16 cellular contexts compared by ENCODE assay signal in the genomic region with DNA sequence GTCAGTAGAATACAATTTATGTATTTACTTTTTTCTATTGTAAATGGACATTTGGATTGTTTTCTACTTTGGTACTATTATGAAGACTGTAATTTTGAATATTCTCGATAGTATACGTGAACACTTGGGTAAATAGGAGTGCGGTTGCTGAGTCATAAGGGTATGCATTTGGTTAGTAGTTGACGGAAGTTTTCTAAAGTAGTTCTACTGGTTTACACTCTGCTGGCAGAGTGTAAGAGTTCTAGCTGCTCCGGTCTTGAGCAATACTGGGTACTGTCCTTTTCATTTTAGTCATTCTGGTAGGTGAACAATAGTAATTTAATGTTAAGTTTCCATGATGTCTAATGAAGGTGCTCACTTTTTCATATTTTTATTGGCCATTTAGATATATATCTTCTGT.
DNase-seq lines count a peak whose midpoint lies in the region; ATAC-seq and TF ChIP-seq lines count a peak whose summit lies in the region.
"Had no signal": no experiment of that assay in that cellular context is flagged by ENCODE, and none has a peak within 500 bp of the region (broad histone marks: within the 10 kb centered on the region; RNA-seq: fewer than 3 reads in every experiment).

No MANE protein-coding gene starts in this region.

- no TSS peak for BruUV-seq in OCI-LY7 (replicated peaks; lab: Mats Ljungman, UMichigan)

- peaks cover under 1 to 10% of the 10 kb centered on the region in 2 experiments for H3K36me3 ChIP-seq in HEK293 (ENCODE audit: control insufficient read depth in 2 of 2, insufficient read depth in 1 of 2, low read length in 2 of 2)
- peaks cover 5% of the 10 kb centered on the region for H3K36me3 ChIP-seq in upper lobe of right lung
- peaks cover 35% of the 10 kb centered on the region for H3K36me3 ChIP-seq in OCI-LY7 (ENCODE audit: insufficient read depth, low read length)
- H3K36me3 ChIP-seq: breast epithelium, right lobe of liver had no signal

- no peaks in the 10 kb centered on the region for H4K20me1 ChIP-seq in OCI-LY7 (ENCODE audit: insufficient read depth, low read length)

- H3K4me3 ChIP-seq in HEK293 (ENCODE audit: low read depth, low read length) (no peak overlapping the region), upper lobe of right lung (no peak overlapping the region), OCI-LY7 (ENCODE audit: low read depth, low read length, poor library complexity, severe bottlenecking) (no peak overlapping the region)
- H3K4me3 ChIP-seq: breast epithelium, right lobe of liver, tibial nerve had no signal

- H3K9me3 ChIP-seq in HEK293 (ENCODE audit: control insufficient read depth, insufficient read depth, low read depth, low read length) (no peaks in the 10 kb centered on the region; the same call in 1 of the 2 replicates), upper lobe of right lung (no peaks in the 10 kb centered on the region), OCI-LY7 (ENCODE audit: low read length) (no peaks in the 10 kb centered on the region), T-helper 17 cell (ENCODE audit: control insufficient read depth, low read length, poor library complexity, severe bottlenecking) (no peaks in the 10 kb centered on the region)
- H3K9me3 ChIP-seq: breast epithelium, right lobe of liver, tibial nerve had no signal

- H3K27me3 Mint-ChIP-seq in stimulated activated naive CD8-positive, alpha-beta T cell treated with anti-CD3 and anti-CD28 coated beads, Interleukin-15, Interleukin-2, amounts not matched to agents 100 ng/mL and 50 ng/mL, for 24 hours = no peaks in the 10 kb centered on the region
- no peaks in the 10 kb centered on the region for H3K27me3 Mint-ChIP-seq in T-helper 17 cell

- ATAC-seq in stimulated activated naive CD8-positive, alpha-beta T cell treated with anti-CD3 and anti-CD28 coated beads, Interleukin-15, Interleukin-2, amounts not matched to agents 100 U/mL and 50 U/mL, for 24 hours = no peak
- ATAC-seq in HG03558 (IDR thresholded peaks at IDR 0.05; ENCODE audit: extremely low read depth, unreplicated experiment) = peak; percentile 62
- ATAC-seq in upper lobe of right lung = peak; percentile 63
- no peak for ATAC-seq in T-helper 17 cell
- ATAC-seq: right lobe of liver had no signal

- H3K79me2 ChIP-seq in OCI-LY7 (ENCODE audit: insufficient read depth, low read depth, low read length) = peaks cover 24% of the 10 kb centered on the region

- TF ChIP-seq CTCF in HEK293 (tag by site-specific recombination; IDR thresholded peaks at IDR 0.05) (no peak), upper lobe of right lung (IDR thresholded peaks at IDR 0.05) (no peak), OCI-LY7 (conservative IDR thresholded peaks at IDR 0.05; ENCODE audit: low read length) (no peak)

- H3K9me3 Mint-ChIP-seq in stimulated activated naive CD8-positive, alpha-beta T cell treated with anti-CD3 and anti-CD28 coated beads, Interleukin-15, Interleukin-2, amounts not matched to agents 100 ng/mL and 50 ng/mL, for 24 hours = no peaks in the 10 kb centered on the region

- intact Hi-C loops in upper lobe of right lung (cut with DNase I) (no loop called here), OCI-LY7 (cut with micrococcal nuclease; ENCODE audit: unreplicated experiment) (no loop called here)

- peaks cover 49% of the 10 kb centered on the region for H3K36me3 Mint-ChIP-seq in stimulated activated naive CD8-positive, alpha-beta T cell treated with anti-CD3 and anti-CD28 coated beads, Interleukin-15, Interleukin-2, amounts not matched to agents 100 ng/mL and 50 ng/mL, for 24 hours (ENCODE audit: low read depth)
- H3K36me3 Mint-ChIP-seq in T-helper 17 cell (ENCODE audit: low read depth) = peaks cover 2% of the 10 kb centered on the region

- peak overlapping the region; percentile 12 for H3K27ac Mint-ChIP-seq in stimulated activated naive CD8-positive, alpha-beta T cell treated with anti-CD3 and anti-CD28 coated beads, Interleukin-15, Interleukin-2, amounts not matched to agents 100 ng/mL and 50 ng/mL, for 24 hours
- no peak overlapping the region for H3K27ac Mint-ChIP-seq in T-helper 17 cell

- no peak overlapping the region for H3K4me3 Mint-ChIP-seq in stimulated activated naive CD8-positive, alpha-beta T cell treated with anti-CD3 and anti-CD28 coated beads, Interleukin-15, Interleukin-2, amounts not matched to agents 100 ng/mL and 50 ng/mL, for 24 hours
- no peak overlapping the region for H3K4me3 Mint-ChIP-seq in T-helper 17 cell

- no peak overlapping the region for H3K4me2 ChIP-seq in OCI-LY7 (ENCODE audit: low read length)

- H2AFZ ChIP-seq in OCI-LY7 (ENCODE audit: low read length) = no peak overlapping the region

- POLR2A ChIA-PET in HEK293 (lab: Yijun Ruan, JAX) (no interaction called here), OCI-LY7 (lab: Charles Lee) (no interaction called here)

- H3K27me3 ChIP-seq in upper lobe of right lung = no peaks in the 10 kb centered on the region
- H3K27me3 ChIP-seq: breast epithelium, right lobe of liver, tibial nerve had no signal

- DNase-seq in stimulated activated naive CD8-positive, alpha-beta T cell treated with anti-CD3 and anti-CD28 coated beads, Interleukin-15, Interleukin-2, amounts not matched to agents 100 U/mL and 50 U/mL, for 24 hours = no peak
- DNase-seq in upper lobe of right lung (no peak), NCI-H510A treated with DMSO at 0.1 percent for 48 hours (lab: John Stamatoyannopoulos, UW) (no peak), OCI-LY7 (ENCODE audit: low spot score) (no peak), T-helper 17 cell (no peak)
- DNase-seq: activated effector memory CD4-positive, alpha-beta T cell treated with Interleukin-2 at 50 U/mL for 16 hours; DND-41; Kasumi-1; NCI-H2227 treated with DMSO at 0.1 percent for 48 hours; right lobe of liver had no signal

- H3K4me1 Mint-ChIP-seq in stimulated activated naive CD8-positive, alpha-beta T cell treated with anti-CD3 and anti-CD28 coated beads, Interleukin-15, Interleukin-2, amounts not matched to agents 100 ng/mL and 50 ng/mL, for 24 hours (ENCODE audit: low read depth) = peaks cover 29% of the 10 kb centered on the region
- H3K4me1 Mint-ChIP-seq in T-helper 17 cell = peaks cover 11% of the 10 kb centered on the region

- no peak overlapping the region for H3K27ac ChIP-seq in HEK293 (ENCODE audit: extremely low read depth, low read depth, low read length)
- no peak overlapping the region for H3K27ac ChIP-seq in upper lobe of right lung
- H3K27ac ChIP-seq in OCI-LY7 (ENCODE audit: low read depth, low read length, poor library complexity, severe bottlenecking) = no peak overlapping the region
- H3K27ac ChIP-seq: breast epithelium, right lobe of liver, tibial nerve, VCaP had no signal

- no peaks in the 10 kb centered on the region for H3K9me2 ChIP-seq in OCI-LY7 (ENCODE audit: insufficient read depth, low read length)

- CTCF ChIA-PET in HEK293 (lab: Yijun Ruan, JAX) = interaction anchor here (0.7 kb wide), 1 partner anchor 367 kb away, joined by 3 read pairs; no protein-coding TSS in a partner anchor
- CTCF ChIA-PET in OCI-LY7 (lab: Charles Lee; ENCODE audit: unreplicated experiment) = no interaction called here

- H3K4me1 ChIP-seq in HEK293 (ENCODE audit: control insufficient read depth, insufficient read depth, low read length) = no peaks in the 10 kb centered on the region
- peaks cover 22% of the 10 kb centered on the region for H3K4me1 ChIP-seq in upper lobe of right lung
- peaks cover 20% of the 10 kb centered on the region for H3K4me1 ChIP-seq in OCI-LY7 (ENCODE audit: insufficient read depth, low read length, poor library complexity, severe bottlenecking)
- H3K4me1 ChIP-seq: breast epithelium had no signal

TF ChIP-seq in HEK293, 187 proteins besides CTCF, POLR2A, EP300 and RAD21:
- TF ChIP-seq ZFP3 (tag by site-specific recombination; IDR thresholded peaks at IDR 0.05; ENCODE audit: low read depth) (0 out of 2 replicates have a peak, but pooled peaks have one; percentile 12), OVOL3 (tag by site-specific recombination; IDR thresholded peaks at IDR 0.05) (no peak), ZNF837 (tag by site-specific recombination; IDR thresholded peaks at IDR 0.05) (no peak)
- TF ChIP-seq, protein P1, sequence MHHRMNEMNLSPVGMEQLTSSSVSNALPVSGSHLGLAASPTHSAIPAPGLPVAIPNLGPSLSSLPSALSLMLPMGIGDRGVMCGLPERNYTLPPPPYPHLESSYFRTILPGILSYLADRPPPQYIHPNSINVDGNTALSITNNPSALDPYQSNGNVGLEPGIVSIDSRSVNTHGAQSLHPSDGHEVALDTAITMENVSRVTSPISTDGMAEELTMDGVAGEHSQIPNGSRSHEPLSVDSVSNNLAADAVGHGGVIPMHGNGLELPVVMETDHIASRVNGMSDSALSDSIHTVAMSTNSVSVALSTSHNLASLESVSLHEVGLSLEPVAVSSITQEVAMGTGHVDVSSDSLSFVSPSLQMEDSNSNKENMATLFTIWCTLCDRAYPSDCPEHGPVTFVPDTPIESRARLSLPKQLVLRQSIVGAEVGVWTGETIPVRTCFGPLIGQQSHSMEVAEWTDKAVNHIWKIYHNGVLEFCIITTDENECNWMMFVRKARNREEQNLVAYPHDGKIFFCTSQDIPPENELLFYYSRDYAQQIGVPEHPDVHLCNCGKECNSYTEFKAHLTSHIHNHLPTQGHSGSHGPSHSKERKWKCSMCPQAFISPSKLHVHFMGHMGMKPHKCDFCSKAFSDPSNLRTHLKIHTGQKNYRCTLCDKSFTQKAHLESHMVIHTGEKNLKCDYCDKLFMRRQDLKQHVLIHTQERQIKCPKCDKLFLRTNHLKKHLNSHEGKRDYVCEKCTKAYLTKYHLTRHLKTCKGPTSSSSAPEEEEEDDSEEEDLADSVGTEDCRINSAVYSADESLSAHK (tag by site-specific recombination; IDR thresholded peaks at IDR 0.05) = no peak

Comparison
In these comparisons a context has a peak if more than half of its experiments do, and no peak if none do; other contexts are left out.
1. ATAC-seq: peak in HG03558 (single experiment) and upper lobe of right lung (single experiment); none in stimulated activated naive CD8-positive, alpha-beta T cell treated with anti-CD3 and anti-CD28 coated beads, Interleukin-15, Interleukin-2, amounts not matched to agents 100 U/mL and 50 U/mL, for 24 hours (single experiment) and T-helper 17 cell (single experiment).